2 cellular contexts compared by ENCODE assay signal in the genomic region with DNA sequence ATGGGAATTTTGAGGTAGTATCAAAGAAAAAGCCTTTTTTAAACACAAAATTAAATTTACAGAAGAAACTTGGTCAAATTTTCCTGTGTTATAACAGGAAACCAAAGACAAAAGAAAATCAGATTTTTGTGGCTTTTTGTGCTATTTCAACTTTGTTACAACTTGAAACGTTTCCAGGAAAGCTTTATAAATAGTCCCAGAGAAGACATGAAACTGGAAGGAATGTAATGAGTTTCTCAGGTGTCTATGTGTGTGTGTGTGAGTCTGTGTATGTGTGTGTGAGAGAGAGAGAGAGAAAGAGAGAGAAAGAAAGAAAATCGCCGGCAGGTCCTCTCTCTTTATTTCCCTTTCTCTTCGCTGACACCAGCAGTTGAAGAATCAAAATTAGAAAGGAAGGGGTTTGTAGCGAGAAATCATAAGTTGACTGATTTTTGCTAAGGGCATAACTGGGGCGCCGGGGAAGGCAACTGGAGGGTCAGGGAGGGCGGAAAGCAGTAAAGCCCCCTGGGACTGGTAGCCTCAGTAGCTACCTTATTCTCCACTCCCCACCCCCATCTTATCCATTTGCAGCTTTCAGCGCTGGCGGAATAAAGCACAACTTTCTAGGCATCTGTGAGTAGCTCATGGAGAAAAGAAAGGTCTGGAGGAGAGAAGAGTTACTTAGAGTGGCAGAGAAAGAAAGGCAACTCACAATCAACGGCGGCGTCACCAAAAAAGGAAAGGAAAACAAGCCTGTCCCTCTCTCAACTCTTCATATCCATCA.
TF ChIP-seq lines count a peak whose summit lies in the region.

No MANE protein-coding gene starts in this region.

TF ChIP-seq in liver, 16 proteins besides CTCF, POLR2A, EP300 and RAD21:
- TF ChIP-seq FOXA2 (IDR thresholded peaks at IDR 0.05) (no peak), FOXA1 (IDR thresholded peaks at IDR 0.05) (no peak), NR2F2 (IDR thresholded peaks at IDR 0.05) (no peak), YY1 (IDR thresholded peaks at IDR 0.05) (no peak), RXRA (IDR thresholded peaks at IDR 0.05) (no peak), GABPA (IDR thresholded peaks at IDR 0.05 in 1 of 2, conservative IDR thresholded peaks at IDR 0.05 in 1 of 2) (no peak), EGR1 (IDR thresholded peaks at IDR 0.05; ENCODE audit: low read depth in 2 of 2) (no peak), HNF4G (IDR thresholded peaks at IDR 0.05) (no peak), SP1 (IDR thresholded peaks at IDR 0.05) (no peak), JUND (IDR thresholded peaks at IDR 0.05) (no peak)
- TF ChIP-seq, protein P1, sequence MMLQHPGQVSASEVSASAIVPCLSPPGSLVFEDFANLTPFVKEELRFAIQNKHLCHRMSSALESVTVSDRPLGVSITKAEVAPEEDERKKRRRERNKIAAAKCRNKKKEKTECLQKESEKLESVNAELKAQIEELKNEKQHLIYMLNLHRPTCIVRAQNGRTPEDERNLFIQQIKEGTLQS (IDR thresholded peaks at IDR 0.05) = no peak
- TF ChIP-seq, protein P2, sequence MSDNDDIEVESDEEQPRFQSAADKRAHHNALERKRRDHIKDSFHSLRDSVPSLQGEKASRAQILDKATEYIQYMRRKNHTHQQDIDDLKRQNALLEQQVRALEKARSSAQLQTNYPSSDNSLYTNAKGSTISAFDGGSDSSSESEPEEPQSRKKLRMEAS (IDR thresholded peaks at IDR 0.05) = no peak
- TF ChIP-seq, protein P3, sequence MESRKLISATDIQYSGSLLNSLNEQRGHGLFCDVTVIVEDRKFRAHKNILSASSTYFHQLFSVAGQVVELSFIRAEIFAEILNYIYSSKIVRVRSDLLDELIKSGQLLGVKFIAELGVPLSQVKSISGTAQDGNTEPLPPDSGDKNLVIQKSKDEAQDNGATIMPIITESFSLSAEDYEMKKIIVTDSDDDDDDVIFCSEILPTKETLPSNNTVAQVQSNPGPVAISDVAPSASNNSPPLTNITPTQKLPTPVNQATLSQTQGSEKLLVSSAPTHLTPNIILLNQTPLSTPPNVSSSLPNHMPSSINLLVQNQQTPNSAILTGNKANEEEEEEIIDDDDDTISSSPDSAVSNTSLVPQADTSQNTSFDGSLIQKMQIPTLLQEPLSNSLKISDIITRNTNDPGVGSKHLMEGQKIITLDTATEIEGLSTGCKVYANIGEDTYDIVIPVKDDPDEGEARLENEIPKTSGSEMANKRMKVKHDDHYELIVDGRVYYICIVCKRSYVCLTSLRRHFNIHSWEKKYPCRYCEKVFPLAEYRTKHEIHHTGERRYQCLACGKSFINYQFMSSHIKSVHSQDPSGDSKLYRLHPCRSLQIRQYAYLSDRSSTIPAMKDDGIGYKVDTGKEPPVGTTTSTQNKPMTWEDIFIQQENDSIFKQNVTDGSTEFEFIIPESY (IDR thresholded peaks at IDR 0.05) = no peak
- TF ChIP-seq, protein P4, sequence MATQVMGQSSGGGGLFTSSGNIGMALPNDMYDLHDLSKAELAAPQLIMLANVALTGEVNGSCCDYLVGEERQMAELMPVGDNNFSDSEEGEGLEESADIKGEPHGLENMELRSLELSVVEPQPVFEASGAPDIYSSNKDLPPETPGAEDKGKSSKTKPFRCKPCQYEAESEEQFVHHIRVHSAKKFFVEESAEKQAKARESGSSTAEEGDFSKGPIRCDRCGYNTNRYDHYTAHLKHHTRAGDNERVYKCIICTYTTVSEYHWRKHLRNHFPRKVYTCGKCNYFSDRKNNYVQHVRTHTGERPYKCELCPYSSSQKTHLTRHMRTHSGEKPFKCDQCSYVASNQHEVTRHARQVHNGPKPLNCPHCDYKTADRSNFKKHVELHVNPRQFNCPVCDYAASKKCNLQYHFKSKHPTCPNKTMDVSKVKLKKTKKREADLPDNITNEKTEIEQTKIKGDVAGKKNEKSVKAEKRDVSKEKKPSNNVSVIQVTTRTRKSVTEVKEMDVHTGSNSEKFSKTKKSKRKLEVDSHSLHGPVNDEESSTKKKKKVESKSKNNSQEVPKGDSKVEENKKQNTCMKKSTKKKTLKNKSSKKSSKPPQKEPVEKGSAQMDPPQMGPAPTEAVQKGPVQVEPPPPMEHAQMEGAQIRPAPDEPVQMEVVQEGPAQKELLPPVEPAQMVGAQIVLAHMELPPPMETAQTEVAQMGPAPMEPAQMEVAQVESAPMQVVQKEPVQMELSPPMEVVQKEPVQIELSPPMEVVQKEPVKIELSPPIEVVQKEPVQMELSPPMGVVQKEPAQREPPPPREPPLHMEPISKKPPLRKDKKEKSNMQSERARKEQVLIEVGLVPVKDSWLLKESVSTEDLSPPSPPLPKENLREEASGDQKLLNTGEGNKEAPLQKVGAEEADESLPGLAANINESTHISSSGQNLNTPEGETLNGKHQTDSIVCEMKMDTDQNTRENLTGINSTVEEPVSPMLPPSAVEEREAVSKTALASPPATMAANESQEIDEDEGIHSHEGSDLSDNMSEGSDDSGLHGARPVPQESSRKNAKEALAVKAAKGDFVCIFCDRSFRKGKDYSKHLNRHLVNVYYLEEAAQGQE (IDR thresholded peaks at IDR 0.05) = no peak

TF ChIP-seq in HepG2, 621 proteins besides CTCF, POLR2A, EP300 and RAD21:
- TF ChIP-seq, protein P5, sequence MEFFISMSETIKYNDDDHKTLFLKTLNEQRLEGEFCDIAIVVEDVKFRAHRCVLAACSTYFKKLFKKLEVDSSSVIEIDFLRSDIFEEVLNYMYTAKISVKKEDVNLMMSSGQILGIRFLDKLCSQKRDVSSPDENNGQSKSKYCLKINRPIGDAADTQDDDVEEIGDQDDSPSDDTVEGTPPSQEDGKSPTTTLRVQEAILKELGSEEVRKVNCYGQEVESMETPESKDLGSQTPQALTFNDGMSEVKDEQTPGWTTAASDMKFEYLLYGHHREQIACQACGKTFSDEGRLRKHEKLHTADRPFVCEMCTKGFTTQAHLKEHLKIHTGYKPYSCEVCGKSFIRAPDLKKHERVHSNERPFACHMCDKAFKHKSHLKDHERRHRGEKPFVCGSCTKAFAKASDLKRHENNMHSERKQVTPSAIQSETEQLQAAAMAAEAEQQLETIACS (CRISPR knock-in tag; IDR thresholded peaks at IDR 0.05) = no peak
- TF ChIP-seq SIX4 (CRISPR knock-in tag; IDR thresholded peaks at IDR 0.05) (no peak), IKZF1 (IDR thresholded peaks at IDR 0.05) (no peak), RBAK (CRISPR knock-in tag; IDR thresholded peaks at IDR 0.05) (no peak), SMAD1 (CRISPR knock-in tag; IDR thresholded peaks at IDR 0.05; ENCODE audit: borderline replicate concordance, low read depth) (no peak), HOXA7 (CRISPR knock-in tag; IDR thresholded peaks at IDR 0.05) (no peak), RCOR2 (CRISPR knock-in tag; IDR thresholded peaks at IDR 0.05) (no peak), SMYD3 (CRISPR knock-in tag; IDR thresholded peaks at IDR 0.05) (no peak), ZFP36L1 (CRISPR knock-in tag; IDR thresholded peaks at IDR 0.05) (no peak), ARNT (IDR thresholded peaks at IDR 0.05) (no peak), SRSF1 (optimal IDR thresholded peaks at IDR 0.05; ENCODE audit: low read depth, low read length) (no peak), ZNF598 (CRISPR knock-in tag; IDR thresholded peaks at IDR 0.05; ENCODE audit: borderline replicate concordance) (no peak), ZNF230 (CRISPR knock-in tag; IDR thresholded peaks at IDR 0.05) (no peak), POGZ (CRISPR knock-in tag; IDR thresholded peaks at IDR 0.05) (no peak), ZNF3 (CRISPR knock-in tag; IDR thresholded peaks at IDR 0.05) (no peak), RFX1 (IDR thresholded peaks at IDR 0.05) (no peak), TEAD2 (CRISPR knock-in tag; IDR thresholded peaks at IDR 0.05) (no peak), JDP2 (CRISPR knock-in tag; IDR thresholded peaks at IDR 0.05; ENCODE audit: borderline replicate concordance) (no peak), ZNF552 (CRISPR knock-in tag; IDR thresholded peaks at IDR 0.05; ENCODE audit: borderline replicate concordance) (no peak)
- TF ChIP-seq, protein P6, sequence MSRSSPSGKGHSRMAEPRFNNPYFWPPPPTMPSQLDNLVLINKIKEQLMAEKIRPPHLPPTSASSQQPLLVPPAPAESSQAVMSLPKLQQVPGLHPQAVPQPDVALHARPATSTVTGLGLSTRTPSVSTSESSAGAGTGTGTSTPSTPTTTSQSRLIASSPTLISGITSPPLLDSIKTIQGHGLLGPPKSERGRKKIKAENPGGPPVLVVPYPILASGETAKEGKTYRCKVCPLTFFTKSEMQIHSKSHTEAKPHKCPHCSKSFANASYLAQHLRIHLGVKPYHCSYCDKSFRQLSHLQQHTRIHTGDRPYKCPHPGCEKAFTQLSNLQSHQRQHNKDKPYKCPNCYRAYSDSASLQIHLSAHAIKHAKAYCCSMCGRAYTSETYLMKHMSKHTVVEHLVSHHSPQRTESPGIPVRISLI (CRISPR knock-in tag; IDR thresholded peaks at IDR 0.05; ENCODE audit: borderline replicate concordance) = no peak
